ENCODE assay signal across 24 cellular contexts in genomic region chr21:34560021-34560420, GRCh38. TPM values are rescaled to one million over a fixed set of nuclear protein-coding genes. Genes with fewer than 3 reads are reported as not detected.
"Had no signal": no experiment of that assay in that cellular context is flagged by ENCODE, and none has a peak within 500 bp of the region (broad histone marks: within the 10 kb centered on the region; RNA-seq: fewer than 3 reads in every experiment).

No MANE protein-coding gene starts in this region.

- H3K4me3 ChIP-seq: SJCRH30, SK-N-MC had no signal

- H3K27me3 ChIP-seq: SJCRH30 had no signal

- DNase-seq: IMR-90, Karpas-422, KG1, MM.1S, NCI-H1092 treated with DMSO at 0.1 percent for 48 hours, NCI-H1436, NCI-H187, NCI-H2029, NCI-H2081 treated with DMSO at 0.1 percent for 48 hours, NCI-H2171, NCI-H226, NCI-H446, NCI-H510A, NCI-H524 treated with DMSO at 0.1 percent for 48 hours, NCI-H69, NCI-H774, PC-3, SHP77 had no signal

- H3K27ac ChIP-seq: RWPE1, SJCRH30, SK-N-MC had no signal

- H3K36me3 ChIP-seq: SJCRH30 had no signal

- ATAC-seq: HepG2, Panc1, PC-3 had no signal

RNA-seq across cellular contexts. Expression of gene KCNE1, which starts 48.0 kb away (rescaled TPM):
- total RNA-seq: HT1080 had no signal
- polyA plus RNA-seq: HepG2 had no signal
